In the genomic region with DNA sequence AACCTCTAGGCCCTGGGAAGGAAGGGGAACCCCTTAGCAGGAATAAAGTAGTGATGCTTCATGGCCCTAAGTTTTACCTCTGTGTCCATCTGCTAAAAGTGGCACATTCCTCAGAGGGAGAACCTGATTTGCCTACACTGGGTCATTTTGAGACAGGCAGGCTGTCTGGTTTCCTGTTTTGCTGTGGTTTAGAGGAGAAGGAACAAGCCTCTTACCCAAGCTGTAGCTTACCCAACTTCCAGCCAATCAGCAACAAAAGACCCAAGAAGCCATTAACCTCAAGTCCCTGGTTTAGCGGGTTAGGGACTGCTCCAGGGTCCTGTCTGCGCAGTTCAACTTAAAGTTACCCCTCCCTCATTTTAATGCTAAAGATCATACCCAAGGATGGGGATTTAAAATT, we compare ENCODE assay signal across 8 cellular contexts.
DNase-seq lines count a peak whose midpoint lies in the region; ATAC-seq, FAIRE-seq and TF ChIP-seq lines count a peak whose summit lies in the region.

No MANE protein-coding gene starts in this region.

- H3K4me3 ChIP-seq in HL-60 (replicated peaks; ENCODE audit: insufficient read depth, low read length): no peak overlapping the region

- no peak for TF ChIP-seq CTCF in HL-60 (IDR thresholded peaks at IDR 0.05; ENCODE audit: insufficient read depth, low read length)

- TF ChIP-seq POLR2A in GM12891 (IDR thresholded peaks at IDR 0.05; ENCODE audit: low read depth, low read length): no peak

- H3K27me3 ChIP-seq in HL-60 (ENCODE audit: insufficient read depth, poor library complexity, severe bottlenecking): no peaks in the 10 kb centered on the region

- DNase-seq in GM12891 (ENCODE audit: insufficient read length, low spot score): no peak
- peak; percentile 69 to 96 for DNase-seq in HL-60 (ENCODE audit: low read depth in 1 of 2, low spot score in 1 of 2)
- no peak for DNase-seq in cerebellar nuclear complex (lab: John Stamatoyannopoulos, UW)
- DNase-seq in cortex of kidney (lab: John Stamatoyannopoulos, UW): no peak
- DNase-seq in NCI-H1417 (lab: John Stamatoyannopoulos, UW): no peak
- DNase-seq in NCI-H2081 (lab: John Stamatoyannopoulos, UW): no peak

- peak; percentile 80 for FAIRE-seq in GM12891 (lab: Jason Lieb, UNC)

- peak overlapping the region; percentile 77 for H3K27ac ChIP-seq in HL-60 (replicated peaks)

- ATAC-seq in GM21526 (IDR thresholded peaks at IDR 0.05; ENCODE audit: low FRiP score, unreplicated experiment) (peak; percentile 93), esophagus mucosa (peak; percentile 70)

TF ChIP-seq in GM12891, 5 proteins besides CTCF, POLR2A, EP300 and RAD21:
- TF ChIP-seq SPI1 (IDR thresholded peaks at IDR 0.05; ENCODE audit: low read depth, low read length) (peak; percentile 60), POU2F2 (IDR thresholded peaks at IDR 0.05; ENCODE audit: low read depth, low read length) (peak; percentile 86; the same call in 1 of the 2 replicates), POLR2AphosphoS5 (IDR thresholded peaks at IDR 0.05; ENCODE audit: low read depth, low read length) (no peak), TAF1 (IDR thresholded peaks at IDR 0.05; ENCODE audit: low read depth, low read length) (no peak), PAX5 (IDR thresholded peaks at IDR 0.05; ENCODE audit: insufficient read depth, low read length, severe bottlenecking) (no peak)

Comparison
In these comparisons a context has a peak if more than half of its experiments do, and no peak if none do; other contexts are left out.
1. DNase-seq: peak in HL-60 (2 of 2); none in GM12891 (single experiment), cerebellar nuclear complex (0 of 2), cortex of kidney (single experiment), NCI-H1417 (0 of 3) and NCI-H2081 (0 of 2).